Comparison of ENCODE assay signal across 13 cellular contexts in genomic region chr18:69257861-69258458, GRCh38.
DNase-seq lines count a peak whose midpoint lies in the region; ATAC-seq and TF ChIP-seq lines count a peak whose summit lies in the region.
"Had no signal": no experiment of that assay in that cellular context is flagged by ENCODE, and none has a peak within 500 bp of the region (broad histone marks: within the 10 kb centered on the region; RNA-seq: fewer than 3 reads in every experiment).

No MANE protein-coding gene starts in this region.

- ATAC-seq in GM21717 (IDR thresholded peaks at IDR 0.05; ENCODE audit: unreplicated experiment) = no peak
- ATAC-seq in GM21786 (IDR thresholded peaks at IDR 0.05; ENCODE audit: unreplicated experiment) = no peak

- no peak overlapping the region for H3K4me3 ChIP-seq in AG10803 (ENCODE audit: low read length)
- no peak overlapping the region for H3K4me3 ChIP-seq in MG63
- H3K4me3 ChIP-seq in neural progenitor cell = no peak overlapping the region

- H3F3A ChIP-seq in neural progenitor cell (ENCODE audit: low read depth) = no peaks in the 10 kb centered on the region

- H3K4me2 ChIP-seq in neural progenitor cell = no peak overlapping the region

- H3K4me3 Mint-ChIP-seq in neural progenitor cell = no peak overlapping the region
- H3K4me3 Mint-ChIP-seq: activated CD4-positive, alpha-beta memory T cell treated with anti-CD3 and anti-CD28 coated beads, Interleukin-2, amount 10 ng/mL, durations not matched to agents 7 days and 5 days; stimulated activated naive CD8-positive, alpha-beta T cell treated with anti-CD3 and anti-CD28 coated beads, Interleukin-15, Interleukin-2, amounts not matched to agents 100 ng/mL and 50 ng/mL, for 24 hours had no signal

- H3K9me3 ChIP-seq in MG63 (0 out of 2 replicates have a peak, but pooled peaks cover 3% of the 10 kb centered on the region), neural progenitor cell (ENCODE audit: low read depth) (no peaks in the 10 kb centered on the region)
- H3K9me3 ChIP-seq: neutrophil had no signal

- TF ChIP-seq CTCF in AG10803 (conservative IDR thresholded peaks at IDR 0.05; ENCODE audit: low read length) (no peak), neural progenitor cell (IDR thresholded peaks at IDR 0.05) (no peak)

- H3K36me3 ChIP-seq in MG63 = no peaks in the 10 kb centered on the region
- H3K36me3 ChIP-seq in neural progenitor cell = no peaks in the 10 kb centered on the region
- H3K36me3 ChIP-seq: neutrophil had no signal

- H3K9me3 Mint-ChIP-seq in neural progenitor cell = peaks cover 2% of the 10 kb centered on the region
- H3K9me3 Mint-ChIP-seq: activated CD4-positive, alpha-beta memory T cell treated with anti-CD3 and anti-CD28 coated beads, Interleukin-2, amount 10 ng/mL, durations not matched to agents 7 days and 5 days; stimulated activated naive CD8-positive, alpha-beta T cell treated with anti-CD3 and anti-CD28 coated beads, Interleukin-15, Interleukin-2, amounts not matched to agents 100 ng/mL and 50 ng/mL, for 24 hours had no signal

- H3K27ac ChIP-seq in neural progenitor cell = no peak overlapping the region
- H3K27ac ChIP-seq: neutrophil had no signal

- H3K27me3 ChIP-seq in MG63 = no peaks in the 10 kb centered on the region
- no peaks in the 10 kb centered on the region for H3K27me3 ChIP-seq in neural progenitor cell
- H3K27me3 ChIP-seq: neutrophil had no signal

- DNase-seq in AG10803 (ENCODE audit: low read depth) = peak; percentile 96
- DNase-seq in MG63 = peak; percentile 23
- peak; percentile 61 for DNase-seq in astrocyte of the hippocampus (ENCODE audit: low read depth, low spot score)
- peak; percentile 88 for DNase-seq in iris pigment epithelial cell (ENCODE audit: low read depth)
- no peak for DNase-seq in neural progenitor cell (ENCODE audit: low spot score)
- no peak for DNase-seq in medulla oblongata (ENCODE audit: extremely low spot score)
- DNase-seq: activated CD4-positive, alpha-beta memory T cell treated with anti-CD3 and anti-CD28 coated beads, Interleukin-2, amount 10 ng/mL, durations not matched to agents 7 days and 5 days; activated naive CD4-positive, alpha-beta T cell treated with anti-CD3 and anti-CD28 coated beads, Interleukin-2, amount 50 U/mL, for 16 hours; NCI-H774 had no signal

- no peak overlapping the region for H3K27ac Mint-ChIP-seq in neural progenitor cell
- H3K27ac Mint-ChIP-seq: activated CD4-positive, alpha-beta memory T cell treated with anti-CD3 and anti-CD28 coated beads, Interleukin-2, amount 10 ng/mL, durations not matched to agents 7 days and 5 days; stimulated activated naive CD8-positive, alpha-beta T cell treated with anti-CD3 and anti-CD28 coated beads, Interleukin-15, Interleukin-2, amounts not matched to agents 100 ng/mL and 50 ng/mL, for 24 hours had no signal

- no peak overlapping the region for H3K9ac ChIP-seq in neural progenitor cell

- H2AFZ ChIP-seq in neural progenitor cell (replicated peaks) = no peak overlapping the region

- H4K20me1 ChIP-seq in neural progenitor cell (ENCODE audit: low read depth) = no peaks in the 10 kb centered on the region

- peaks cover 12% of the 10 kb centered on the region for H3K4me1 Mint-ChIP-seq in neural progenitor cell
- H3K4me1 Mint-ChIP-seq: activated CD4-positive, alpha-beta memory T cell treated with anti-CD3 and anti-CD28 coated beads, Interleukin-2, amount 10 ng/mL, durations not matched to agents 7 days and 5 days had no signal

- H3K36me3 Mint-ChIP-seq in neural progenitor cell = peaks cover 4% of the 10 kb centered on the region

- H3K79me2 ChIP-seq in neural progenitor cell (ENCODE audit: low read depth) = no peaks in the 10 kb centered on the region

- peaks cover 3% of the 10 kb centered on the region for H3K27me3 Mint-ChIP-seq in neural progenitor cell (ENCODE audit: insufficient read depth, low read depth)
- H3K27me3 Mint-ChIP-seq: activated CD4-positive, alpha-beta memory T cell treated with anti-CD3 and anti-CD28 coated beads, Interleukin-2, amount 10 ng/mL, durations not matched to agents 7 days and 5 days; stimulated activated naive CD8-positive, alpha-beta T cell treated with anti-CD3 and anti-CD28 coated beads, Interleukin-15, Interleukin-2, amounts not matched to agents 100 ng/mL and 50 ng/mL, for 24 hours had no signal

- H3K4me1 ChIP-seq in neural progenitor cell = no peaks in the 10 kb centered on the region

Comparison
In these comparisons a context has a peak if more than half of its experiments do, and no peak if none do; other contexts are left out.
1. DNase-seq: peak in AG10803 (single experiment), MG63 (single experiment), astrocyte of the hippocampus (single experiment) and iris pigment epithelial cell (single experiment); none in neural progenitor cell (single experiment) and medulla oblongata (single experiment).